In the genomic region with DNA sequence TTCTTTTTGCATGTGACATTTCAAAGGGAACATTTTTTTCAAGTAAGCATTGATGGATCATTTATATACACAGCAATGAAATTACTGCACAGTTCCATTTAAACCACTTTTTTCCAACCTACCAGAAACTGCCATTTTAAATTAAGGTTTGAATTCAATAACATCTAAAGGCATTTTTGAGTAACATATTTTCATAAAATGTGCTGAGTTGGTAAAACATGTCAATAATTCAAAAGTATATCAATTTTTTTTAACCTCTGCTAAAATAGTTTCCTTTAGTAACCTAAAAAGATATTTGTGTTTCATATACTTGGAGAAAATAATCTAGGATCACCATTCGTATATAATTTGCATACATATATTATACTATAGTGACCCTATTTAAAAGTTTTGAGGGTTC, we compare ENCODE assay signal across 3 cellular contexts.
A peak's percentile ranks its signal among the peaks of the same experiment; 100 is the strongest.
TF ChIP-seq lines count a peak whose summit lies in the region.

No MANE protein-coding gene starts in this region.

TF ChIP-seq in HepG2, 621 proteins besides CTCF, POLR2A, EP300 and RAD21:
- TF ChIP-seq ZNF354B (CRISPR knock-in tag; IDR thresholded peaks at IDR 0.05) (no peak), MAFK (conservative IDR thresholded peaks at IDR 0.05 in 1 of 2, IDR thresholded peaks at IDR 0.05 in 1 of 2; ENCODE audit: low read length in 2 of 2) (peak; percentile 31 to 81; a peak in 3 of 4 replicates), NR2C2 (CRISPR knock-in tag; IDR thresholded peaks at IDR 0.05; ENCODE audit: borderline replicate concordance) (no peak), MAFF (IDR thresholded peaks at IDR 0.05; ENCODE audit: low read depth, low read length) (peak; percentile 69; the same call in 1 of the 2 replicates), ZNF563 (CRISPR knock-in tag; IDR thresholded peaks at IDR 0.05) (no peak), POLR2G (IDR thresholded peaks at IDR 0.05; ENCODE audit: low read depth, low read length) (no peak)
- TF ChIP-seq, protein P1, sequence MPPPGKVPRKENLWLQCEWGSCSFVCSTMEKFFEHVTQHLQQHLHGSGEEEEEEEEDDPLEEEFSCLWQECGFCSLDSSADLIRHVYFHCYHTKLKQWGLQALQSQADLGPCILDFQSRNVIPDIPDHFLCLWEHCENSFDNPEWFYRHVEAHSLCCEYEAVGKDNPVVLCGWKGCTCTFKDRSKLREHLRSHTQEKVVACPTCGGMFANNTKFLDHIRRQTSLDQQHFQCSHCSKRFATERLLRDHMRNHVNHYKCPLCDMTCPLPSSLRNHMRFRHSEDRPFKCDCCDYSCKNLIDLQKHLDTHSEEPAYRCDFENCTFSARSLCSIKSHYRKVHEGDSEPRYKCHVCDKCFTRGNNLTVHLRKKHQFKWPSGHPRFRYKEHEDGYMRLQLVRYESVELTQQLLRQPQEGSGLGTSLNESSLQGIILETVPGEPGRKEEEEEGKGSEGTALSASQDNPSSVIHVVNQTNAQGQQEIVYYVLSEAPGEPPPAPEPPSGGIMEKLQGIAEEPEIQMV (CRISPR knock-in tag; IDR thresholded peaks at IDR 0.05; ENCODE audit: low read depth) = no peak
- TF ChIP-seq, protein P2, sequence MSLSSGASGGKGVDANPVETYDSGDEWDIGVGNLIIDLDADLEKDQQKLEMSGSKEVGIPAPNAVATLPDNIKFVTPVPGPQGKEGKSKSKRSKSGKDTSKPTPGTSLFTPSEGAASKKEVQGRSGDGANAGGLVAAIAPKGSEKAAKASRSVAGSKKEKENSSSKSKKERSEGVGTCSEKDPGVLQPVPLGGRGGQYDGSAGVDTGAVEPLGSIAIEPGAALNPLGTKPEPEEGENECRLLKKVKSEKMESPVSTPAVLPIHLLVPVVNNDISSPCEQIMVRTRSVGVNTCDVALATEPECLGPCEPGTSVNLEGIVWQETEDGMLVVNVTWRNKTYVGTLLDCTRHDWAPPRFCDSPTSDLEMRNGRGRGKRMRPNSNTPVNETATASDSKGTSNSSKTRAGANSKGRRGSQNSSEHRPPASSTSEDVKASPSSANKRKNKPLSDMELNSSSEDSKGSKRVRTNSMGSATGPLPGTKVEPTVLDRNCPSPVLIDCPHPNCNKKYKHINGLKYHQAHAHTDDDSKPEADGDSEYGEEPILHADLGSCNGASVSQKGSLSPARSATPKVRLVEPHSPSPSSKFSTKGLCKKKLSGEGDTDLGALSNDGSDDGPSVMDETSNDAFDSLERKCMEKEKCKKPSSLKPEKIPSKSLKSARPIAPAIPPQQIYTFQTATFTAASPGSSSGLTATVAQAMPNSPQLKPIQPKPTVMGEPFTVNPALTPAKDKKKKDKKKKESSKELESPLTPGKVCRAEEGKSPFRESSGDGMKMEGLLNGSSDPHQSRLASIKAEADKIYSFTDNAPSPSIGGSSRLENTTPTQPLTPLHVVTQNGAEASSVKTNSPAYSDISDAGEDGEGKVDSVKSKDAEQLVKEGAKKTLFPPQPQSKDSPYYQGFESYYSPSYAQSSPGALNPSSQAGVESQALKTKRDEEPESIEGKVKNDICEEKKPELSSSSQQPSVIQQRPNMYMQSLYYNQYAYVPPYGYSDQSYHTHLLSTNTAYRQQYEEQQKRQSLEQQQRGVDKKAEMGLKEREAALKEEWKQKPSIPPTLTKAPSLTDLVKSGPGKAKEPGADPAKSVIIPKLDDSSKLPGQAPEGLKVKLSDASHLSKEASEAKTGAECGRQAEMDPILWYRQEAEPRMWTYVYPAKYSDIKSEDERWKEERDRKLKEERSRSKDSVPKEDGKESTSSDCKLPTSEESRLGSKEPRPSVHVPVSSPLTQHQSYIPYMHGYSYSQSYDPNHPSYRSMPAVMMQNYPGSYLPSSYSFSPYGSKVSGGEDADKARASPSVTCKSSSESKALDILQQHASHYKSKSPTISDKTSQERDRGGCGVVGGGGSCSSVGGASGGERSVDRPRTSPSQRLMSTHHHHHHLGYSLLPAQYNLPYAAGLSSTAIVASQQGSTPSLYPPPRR (CRISPR knock-in tag; IDR thresholded peaks at IDR 0.05; ENCODE audit: borderline replicate concordance) = no peak

TF ChIP-seq in IMR-90, 13 proteins besides CTCF, POLR2A, EP300 and RAD21:
- TF ChIP-seq MAFK (IDR thresholded peaks at IDR 0.05; ENCODE audit: low read depth, low read length) = peak; percentile 81
- no peak for TF ChIP-seq CHD1 (IDR thresholded peaks at IDR 0.05; ENCODE audit: low read depth, low read length)
- TF ChIP-seq BHLHE40 (IDR thresholded peaks at IDR 0.05; ENCODE audit: low read depth, low read length) = no peak
- no peak for TF ChIP-seq MAZ (IDR thresholded peaks at IDR 0.05; ENCODE audit: borderline replicate concordance, low read depth, low read length)
TF ChIP-seq in IMR-90: peak in this region for 1.

TF ChIP-seq in neural cell, 6 proteins besides CTCF, POLR2A, EP300 and RAD21:
- no peak for TF ChIP-seq EZH2 (IDR thresholded peaks at IDR 0.05; ENCODE audit: borderline replicate concordance, insufficient read depth, low read length, poor library complexity, severe bottlenecking)
- TF ChIP-seq POLR2AphosphoS5 (IDR thresholded peaks at IDR 0.05) = no peak
- TF ChIP-seq SMC3 (conservative IDR thresholded peaks at IDR 0.05; ENCODE audit: poor library complexity) = peak; percentile 6
- no peak for TF ChIP-seq MXI1 (conservative IDR thresholded peaks at IDR 0.05; ENCODE audit: poor library complexity, severe bottlenecking)
- no peak for TF ChIP-seq REST (IDR thresholded peaks at IDR 0.05; ENCODE audit: borderline replicate concordance)
